10 cellular contexts compared by ENCODE assay signal in the genomic region with DNA sequence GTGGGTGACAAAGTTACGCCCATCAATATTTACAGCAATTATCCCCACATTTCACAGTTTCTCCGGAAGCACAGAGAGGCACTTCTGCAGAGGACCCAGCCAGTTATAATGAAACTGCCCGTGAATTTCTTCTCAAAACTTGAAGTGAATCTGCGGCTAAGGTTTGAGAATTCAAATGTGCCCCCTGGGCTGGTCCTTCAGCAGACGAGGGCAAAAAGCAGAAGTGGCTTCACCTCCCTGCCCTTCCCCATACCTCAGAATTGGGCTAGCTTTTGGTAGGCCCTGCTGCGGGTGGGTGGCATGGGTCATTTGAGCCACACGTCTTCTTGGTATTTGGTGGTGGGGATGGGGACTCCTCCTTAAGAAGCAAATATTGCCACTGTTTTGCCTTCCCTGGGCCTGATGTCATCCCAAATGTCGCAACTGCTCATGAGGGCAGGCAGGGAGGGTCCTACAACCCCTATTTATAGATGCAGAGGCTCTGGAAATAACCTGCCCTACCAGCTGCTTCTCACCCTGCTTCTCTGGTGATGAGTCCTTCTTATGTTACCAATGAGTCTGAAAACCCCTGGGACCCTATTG. TPM values are rescaled to one million over a fixed set of nuclear protein-coding genes. Genes with fewer than 3 reads are reported as not detected.
DNase-seq lines count a peak whose midpoint lies in the region; ATAC-seq, FAIRE-seq and TF ChIP-seq lines count a peak whose summit lies in the region.
"Had no signal": no experiment of that assay in that cellular context is flagged by ENCODE, and none has a peak within 500 bp of the region (broad histone marks: within the 10 kb centered on the region; RNA-seq: fewer than 3 reads in every experiment).

No MANE protein-coding gene starts in this region.

- peaks cover 0 to 13% (median 0%) of the 10 kb centered on the region in 9 donors for H3K4me1 ChIP-seq in heart right ventricle

- H3K36me3 Mint-ChIP-seq in stimulated activated memory B cell treated with anti-CD40 and anti-IgM and Interleukin-4, amounts not matched to agents 10 μg/mL and 1 μg/mL and 100 μg/mL, for 72 hours, result peaks cover 7% of the 10 kb centered on the region
- H3K36me3 Mint-ChIP-seq: activated naive CD4-positive, alpha-beta T cell treated with anti-CD3 and anti-CD28 coated beads, Interleukin-2, amount 50 U/mL, for 24 hours; mesothelial cell of epicardium had no signal

- no peaks in the 10 kb centered on the region for H3K27me3 Mint-ChIP-seq in stimulated activated memory B cell treated with anti-CD40 and anti-IgM and Interleukin-4, amounts not matched to agents 10 μg/mL and 1 μg/mL and 100 μg/mL, for 72 hours

- intact Hi-C loops in heart right ventricle (cut with DNase I), result loop anchor here in 3 of 10 donors (10.0 kb wide), 3 partner anchors 307 to 847 kb away; no protein-coding TSS in a partner anchor

- WGBS in heart right ventricle, 2 donors, result 88% methylated on average over 8 of the region's 8 CpGs

- H3K9me3 ChIP-seq in heart right ventricle, result peaks cover 0 to 18% (median 0%) of the 10 kb centered on the region in 11 donors
- H3K9me3 ChIP-seq: MG63 had no signal

- DNase-seq in NB4 (ENCODE audit: low read depth), result peak; percentile 93
- DNase-seq in SK-N-DZ (ENCODE audit: low spot score), result no peak
- DNase-seq in heart right ventricle, result no peak
- no peak for DNase-seq in HTR-8/SVneo (ENCODE audit: insufficient read length, low spot score)
- DNase-seq: MG63 had no signal

- no peaks in the 10 kb centered on the region for H3K36me3 ChIP-seq in heart right ventricle
- H3K36me3 ChIP-seq: MG63 had no signal

- peak overlapping the region; percentile 52 for H3K4me3 Mint-ChIP-seq in stimulated activated memory B cell treated with anti-CD40 and anti-IgM and Interleukin-4, amounts not matched to agents 10 μg/mL and 1 μg/mL and 100 μg/mL, for 72 hours
- H3K4me3 Mint-ChIP-seq: activated naive CD4-positive, alpha-beta T cell treated with anti-CD3 and anti-CD28 coated beads, Interleukin-2, amount 50 U/mL, for 24 hours; mesothelial cell of epicardium had no signal

- no peak for TF ChIP-seq CTCF in NB4 (IDR thresholded peaks at IDR 0.05; ENCODE audit: low read depth, low read length)
- no peak for TF ChIP-seq CTCF in heart right ventricle (IDR thresholded peaks at IDR 0.05)

- H3K27ac ChIP-seq in heart right ventricle, result no peak overlapping the region

- ATAC-seq in GM18907 (IDR thresholded peaks at IDR 0.05; ENCODE audit: unreplicated experiment), result peak; percentile 54
- peak; percentile 44 for ATAC-seq in HG02678 (IDR thresholded peaks at IDR 0.05; ENCODE audit: unreplicated experiment)
- peak; percentile 83 for ATAC-seq in stimulated activated memory B cell treated with anti-CD40 and anti-IgM and Interleukin-4, amounts not matched to agents 10 μg/mL and 1 μg/mL and 100 μg/mL, for 72 hours
- no peak for ATAC-seq in heart right ventricle

- no peaks in the 10 kb centered on the region for H3K27me3 ChIP-seq in heart right ventricle
- H3K27me3 ChIP-seq: MG63 had no signal

- H3K4me3 ChIP-seq in NB4 (ENCODE audit: low read depth, low read length) (no peak overlapping the region), heart right ventricle (no peak overlapping the region)
- H3K4me3 ChIP-seq: MG63 had no signal

- peaks cover 4% of the 10 kb centered on the region for H3K9me3 Mint-ChIP-seq in stimulated activated memory B cell treated with anti-CD40 and anti-IgM and Interleukin-4, amounts not matched to agents 10 μg/mL and 1 μg/mL and 100 μg/mL, for 72 hours
- H3K9me3 Mint-ChIP-seq: activated naive CD4-positive, alpha-beta T cell treated with anti-CD3 and anti-CD28 coated beads, Interleukin-2, amount 50 U/mL, for 24 hours had no signal

- TF ChIP-seq POLR2A in NB4 (IDR thresholded peaks at IDR 0.05; ENCODE audit: extremely low read depth, insufficient read length), result no peak

- peak overlapping the region; percentile 84 for H3K27ac Mint-ChIP-seq in stimulated activated memory B cell treated with anti-CD40 and anti-IgM and Interleukin-4, amounts not matched to agents 10 μg/mL and 1 μg/mL and 100 μg/mL, for 72 hours
- H3K27ac Mint-ChIP-seq: activated naive CD4-positive, alpha-beta T cell treated with anti-CD3 and anti-CD28 coated beads, Interleukin-2, amount 50 U/mL, for 24 hours; mesothelial cell of epicardium had no signal

- peaks cover 60% of the 10 kb centered on the region for H3K4me1 Mint-ChIP-seq in stimulated activated memory B cell treated with anti-CD40 and anti-IgM and Interleukin-4, amounts not matched to agents 10 μg/mL and 1 μg/mL and 100 μg/mL, for 72 hours
- H3K4me1 Mint-ChIP-seq: activated naive CD4-positive, alpha-beta T cell treated with anti-CD3 and anti-CD28 coated beads, Interleukin-2, amount 50 U/mL, for 24 hours; mesothelial cell of epicardium had no signal

- no peak for FAIRE-seq in HTR-8/SVneo (lab: Jason Lieb, UNC)

RNA-seq across cellular contexts. Expression of a gene that starts 16.6 kb away (rescaled TPM):
- 0.59 and 2.1 TPM in 2 replicates for polyA plus RNA-seq in SK-N-DZ (2014; cell fraction: cytosol; rRNA removed)
- polyA plus RNA-seq in SK-N-DZ (2014; cell fraction: nucleus; rRNA removed), result 1.3 and 3.4 TPM in 2 replicates
- 1 to 10 TPM in 5 of 10 donors, under 1 TPM in 5; 0.66 to 7.4 (median 1.0) TPM for total RNA-seq in heart right ventricle
- under 1 TPM; 0.59 to 0.83 TPM for polyA plus RNA-seq in heart right ventricle

Comparison
In these comparisons a context has a peak if more than half of its experiments do, and no peak if none do; other contexts are left out.
1. ATAC-seq: peak in GM18907 (single experiment), HG02678 (single experiment) and stimulated activated memory B cell treated with anti-CD40 and anti-IgM and Interleukin-4, amounts not matched to agents 10 μg/mL and 1 μg/mL and 100 μg/mL, for 72 hours (single experiment); none in heart right ventricle (0 of 8).